ENCODE assay signal across 25 cellular contexts in genomic region chr1:242946206-242946605, GRCh38.
"Had no signal": no experiment of that assay in that cellular context is flagged by ENCODE, and none has a peak within 500 bp of the region (broad histone marks: within the 10 kb centered on the region; RNA-seq: fewer than 3 reads in every experiment).

No MANE protein-coding gene starts in this region.

- H3K9me3 ChIP-seq: colonic mucosa, esophagus squamous epithelium, gastrocnemius medialis had no signal

- H3K27me3 ChIP-seq: colonic mucosa, esophagus muscularis mucosa, esophagus squamous epithelium, foreskin keratinocyte, gastrocnemius medialis, gastroesophageal sphincter, heart left ventricle, heart right ventricle had no signal

- H3K9me3 Mint-ChIP-seq: endodermal cell had no signal

- H3K4me1 Mint-ChIP-seq: endodermal cell had no signal

- H3K4me3 ChIP-seq: colonic mucosa, coronary artery, dorsolateral prefrontal cortex, esophagus muscularis mucosa, esophagus squamous epithelium, gastrocnemius medialis, gastroesophageal sphincter, heart left ventricle, heart right ventricle had no signal

- H3K27ac Mint-ChIP-seq: dendritic cell treated with granulocyte-macrophage colony-stimulating factor and Interleukin-4, amounts not matched to agents 40 ng/mL and 50 ng/mL, for 4 days; effector memory CD8-positive, alpha-beta T cell; endodermal cell had no signal

- H3K36me3 ChIP-seq: colonic mucosa, esophagus muscularis mucosa, esophagus squamous epithelium, gastrocnemius medialis, gastroesophageal sphincter, heart left ventricle, heart right ventricle had no signal

- H3K4me1 ChIP-seq: colonic mucosa, esophagus muscularis mucosa, esophagus squamous epithelium, foreskin keratinocyte, gastrocnemius medialis, gastroesophageal sphincter, heart left ventricle, heart right ventricle had no signal

- ATAC-seq: effector memory CD8-positive, alpha-beta T cell; esophagus mucosa; foreskin keratinocyte; gastrocnemius medialis; gastroesophageal sphincter; heart left ventricle; heart right ventricle had no signal

- H3K27me3 Mint-ChIP-seq: dendritic cell treated with granulocyte-macrophage colony-stimulating factor and Interleukin-4, amounts not matched to agents 40 ng/mL and 50 ng/mL, for 4 days had no signal

- DNase-seq: colonic mucosa; cortex of kidney; dermis blood vessel endothelial cell; dorsolateral prefrontal cortex; effector CD4-positive, alpha-beta T cell; effector CD8-positive, alpha-beta T cell; effector memory CD4-positive, alpha-beta T cell; effector memory CD8-positive, alpha-beta T cell; endodermal cell; erythroblast; esophagus squamous epithelium; foreskin fibroblast; foreskin keratinocyte; foreskin melanocyte; gastrocnemius medialis; glutamatergic neuron; head of caudate nucleus; heart left ventricle; heart right ventricle had no signal

- H3K4me3 Mint-ChIP-seq: dendritic cell treated with granulocyte-macrophage colony-stimulating factor and Interleukin-4, amounts not matched to agents 40 ng/mL and 50 ng/mL, for 4 days; effector memory CD8-positive, alpha-beta T cell; endodermal cell had no signal

- H3K27ac ChIP-seq: colonic mucosa, coronary artery, dorsolateral prefrontal cortex, epithelial cell of prostate, esophagus muscularis mucosa, esophagus squamous epithelium, foreskin keratinocyte, gastrocnemius medialis, gastroesophageal sphincter, heart left ventricle, heart right ventricle had no signal
